1 cellular context compared by ENCODE assay signal in genomic region chr15:74417670-74418069, GRCh38.
TF ChIP-seq lines count a peak whose summit lies in the region.

No MANE protein-coding gene starts in this region.

TF ChIP-seq in H1, 55 proteins besides CTCF, POLR2A, EP300 and RAD21:
- TF ChIP-seq GABPA (IDR thresholded peaks at IDR 0.05; ENCODE audit: borderline replicate concordance, insufficient read depth, low read length) (no peak), CREB1 (IDR thresholded peaks at IDR 0.05) (no peak), CHD7 (IDR thresholded peaks at IDR 0.05; ENCODE audit: insufficient replicate concordance, low read length) (no peak), RNF2 (IDR thresholded peaks at IDR 0.05; ENCODE audit: borderline replicate concordance, low read depth, low read length, missing control alignments, poor library complexity, severe bottlenecking) (no peak), MAFK (IDR thresholded peaks at IDR 0.05; ENCODE audit: low read depth, low read length) (no peak), FOSL1 (IDR thresholded peaks at IDR 0.05; ENCODE audit: insufficient read depth, low read depth, low read length) (no peak), TCF12 (IDR thresholded peaks at IDR 0.05; ENCODE audit: low read depth, low read length) (no peak)
